Comparison of ENCODE assay signal across 1 cellular context in the genomic region with DNA sequence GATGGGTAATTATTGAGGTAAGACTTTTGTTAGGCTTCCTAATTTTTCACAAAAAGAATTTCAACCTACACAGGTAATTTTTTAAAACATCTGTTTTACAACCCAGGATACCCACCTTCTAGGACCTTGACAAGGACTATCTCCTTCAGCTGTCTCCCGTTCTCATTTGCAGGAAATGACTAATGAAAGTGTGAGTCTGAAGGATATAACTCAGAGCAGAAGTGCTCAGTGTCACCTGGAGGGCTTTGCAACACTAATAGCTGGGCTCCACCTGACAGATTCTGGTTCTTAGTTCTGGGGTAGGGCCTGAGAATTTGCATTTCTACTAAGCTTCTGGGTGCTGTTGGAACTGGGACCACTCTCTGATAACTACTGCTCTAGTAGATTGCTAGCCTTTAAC.
TF ChIP-seq lines count a peak whose summit lies in the region.

No MANE protein-coding gene starts in this region.

TF ChIP-seq in GM23338, 12 proteins besides CTCF, POLR2A, EP300 and RAD21 (continued from another document):
- TF ChIP-seq, protein P1, sequence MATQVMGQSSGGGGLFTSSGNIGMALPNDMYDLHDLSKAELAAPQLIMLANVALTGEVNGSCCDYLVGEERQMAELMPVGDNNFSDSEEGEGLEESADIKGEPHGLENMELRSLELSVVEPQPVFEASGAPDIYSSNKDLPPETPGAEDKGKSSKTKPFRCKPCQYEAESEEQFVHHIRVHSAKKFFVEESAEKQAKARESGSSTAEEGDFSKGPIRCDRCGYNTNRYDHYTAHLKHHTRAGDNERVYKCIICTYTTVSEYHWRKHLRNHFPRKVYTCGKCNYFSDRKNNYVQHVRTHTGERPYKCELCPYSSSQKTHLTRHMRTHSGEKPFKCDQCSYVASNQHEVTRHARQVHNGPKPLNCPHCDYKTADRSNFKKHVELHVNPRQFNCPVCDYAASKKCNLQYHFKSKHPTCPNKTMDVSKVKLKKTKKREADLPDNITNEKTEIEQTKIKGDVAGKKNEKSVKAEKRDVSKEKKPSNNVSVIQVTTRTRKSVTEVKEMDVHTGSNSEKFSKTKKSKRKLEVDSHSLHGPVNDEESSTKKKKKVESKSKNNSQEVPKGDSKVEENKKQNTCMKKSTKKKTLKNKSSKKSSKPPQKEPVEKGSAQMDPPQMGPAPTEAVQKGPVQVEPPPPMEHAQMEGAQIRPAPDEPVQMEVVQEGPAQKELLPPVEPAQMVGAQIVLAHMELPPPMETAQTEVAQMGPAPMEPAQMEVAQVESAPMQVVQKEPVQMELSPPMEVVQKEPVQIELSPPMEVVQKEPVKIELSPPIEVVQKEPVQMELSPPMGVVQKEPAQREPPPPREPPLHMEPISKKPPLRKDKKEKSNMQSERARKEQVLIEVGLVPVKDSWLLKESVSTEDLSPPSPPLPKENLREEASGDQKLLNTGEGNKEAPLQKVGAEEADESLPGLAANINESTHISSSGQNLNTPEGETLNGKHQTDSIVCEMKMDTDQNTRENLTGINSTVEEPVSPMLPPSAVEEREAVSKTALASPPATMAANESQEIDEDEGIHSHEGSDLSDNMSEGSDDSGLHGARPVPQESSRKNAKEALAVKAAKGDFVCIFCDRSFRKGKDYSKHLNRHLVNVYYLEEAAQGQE (IDR thresholded peaks at IDR 0.05; ENCODE audit: unreplicated experiment): no peak
